In genomic region chr1:195617157-195617556, GRCh38 we compare ENCODE assay signal across 17 cellular contexts.
A peak's percentile ranks its signal among the peaks of the same experiment; 100 is the strongest.
DNase-seq lines count a peak whose midpoint lies in the region; ATAC-seq and TF ChIP-seq lines count a peak whose summit lies in the region.
"Had no signal": no experiment of that assay in that cellular context is flagged by ENCODE, and none has a peak within 500 bp of the region (broad histone marks: within the 10 kb centered on the region; RNA-seq: fewer than 3 reads in every experiment).

No MANE protein-coding gene starts in this region.

- peaks cover 4% of the 10 kb centered on the region; the same call in 1 of the 2 replicates for H3K4me1 ChIP-seq in GM23338 (ENCODE audit: insufficient read depth)
- H3K4me1 ChIP-seq in heart left ventricle: no peaks in the 10 kb centered on the region

- WGBS in heart left ventricle, 4 donors: 46 to 59% (median 54%) methylated on average over 2 of the region's 2 CpGs

- no peaks in the 10 kb centered on the region for H3K36me3 Mint-ChIP-seq in GM23338 (ENCODE audit: low read depth)
- H3K36me3 Mint-ChIP-seq: CD4-positive, alpha-beta memory T cell had no signal

- H3K27me3 Mint-ChIP-seq in GM23338 (ENCODE audit: insufficient read depth, low read depth, poor library complexity): no peaks in the 10 kb centered on the region
- H3K27me3 Mint-ChIP-seq: CD4-positive, alpha-beta memory T cell had no signal

- TF ChIP-seq CTCF in GM23338 (conservative IDR thresholded peaks at IDR 0.05; ENCODE audit: low read depth in 2 of 2): no peak
- no peak for TF ChIP-seq CTCF in heart left ventricle (IDR thresholded peaks at IDR 0.05)

- H4K20me1 ChIP-seq in GM23338 (replicated peaks; ENCODE audit: insufficient read depth): no peaks in the 10 kb centered on the region

- H3K27me3 ChIP-seq in GM23338 (ENCODE audit: insufficient read depth) (no peaks in the 10 kb centered on the region), heart left ventricle (no peaks in the 10 kb centered on the region)

- H3K4me1 Mint-ChIP-seq in GM23338: no peaks in the 10 kb centered on the region
- H3K4me1 Mint-ChIP-seq: CD4-positive, alpha-beta memory T cell had no signal

- no peak overlapping the region for H3K4me2 ChIP-seq in GM23338

- no peaks in the 10 kb centered on the region for H3K9me2 ChIP-seq in GM23338 (ENCODE audit: insufficient read depth)

- peaks cover 7% of the 10 kb centered on the region; the same call in 2 of the 3 replicates for H3K9me3 Mint-ChIP-seq in GM23338

- DNase-seq in GM23338 (ENCODE audit: low spot score) (peak; percentile 5), NCI-H69 (lab: John Stamatoyannopoulos, UW) (peak; percentile 36), astrocyte of the hippocampus (ENCODE audit: low read depth, low spot score) (peak; percentile 1), putamen (ENCODE audit: low spot score) (peak; percentile 6), MV-4-11 (lab: John Stamatoyannopoulos, UW) (no peak), SW 1271 (lab: John Stamatoyannopoulos, UW) (no peak), heart left ventricle (no peak), occipital lobe (lab: John Stamatoyannopoulos, UW) (no peak)
- DNase-seq: C1 segment of cervical spinal cord; Calu3; CD4-positive, alpha-beta memory T cell; COR-L47; DMS53; DMS79 treated with DMSO at 0.1 percent for 48 hours; GF-D8; H7; HCEC 1CT had no signal

- no peak overlapping the region for H3K4me3 ChIP-seq in GM23338
- H3K4me3 ChIP-seq in heart left ventricle: no peak overlapping the region

- intact Hi-C loops in heart left ventricle (cut with DNase I): no loop called here

- H2AFZ ChIP-seq in GM23338: no peak overlapping the region

- TF ChIP-seq POLR2A in heart left ventricle (IDR thresholded peaks at IDR 0.05): no peak

- no peaks in the 10 kb centered on the region for H3K36me3 ChIP-seq in GM23338 (ENCODE audit: insufficient read depth)
- H3K36me3 ChIP-seq in heart left ventricle: no peaks in the 10 kb centered on the region

- H3K9me3 ChIP-seq in heart left ventricle: peaks cover 0 to 18% (median 0%) of the 10 kb centered on the region in 12 donors

- no peak overlapping the region for H3K27ac Mint-ChIP-seq in GM23338
- H3K27ac Mint-ChIP-seq: CD4-positive, alpha-beta memory T cell had no signal

- H3K4me3 Mint-ChIP-seq in GM23338: no peak overlapping the region
- H3K4me3 Mint-ChIP-seq: CD4-positive, alpha-beta memory T cell had no signal

- ATAC-seq in GM23338: no peak
- no peak for ATAC-seq in heart left ventricle

- no peaks in the 10 kb centered on the region for H3F3A ChIP-seq in GM23338 (replicated peaks; ENCODE audit: low read depth)

- H3K79me2 ChIP-seq in GM23338 (replicated peaks; ENCODE audit: insufficient read depth): no peaks in the 10 kb centered on the region

- no peak overlapping the region for H3K27ac ChIP-seq in GM23338 (ENCODE audit: low read depth)
- no peak overlapping the region for H3K27ac ChIP-seq in heart left ventricle

TF ChIP-seq in GM23338, 12 proteins besides CTCF, POLR2A, EP300 and RAD21:
- no peak for TF ChIP-seq EZH2phosphoT487 (IDR thresholded peaks at IDR 0.05; ENCODE audit: unreplicated experiment)
- no peak for TF ChIP-seq POLR2AphosphoS5 (IDR thresholded peaks at IDR 0.05; ENCODE audit: low read depth)
- TF ChIP-seq ZNF114 (CRISPR knock-in tag; IDR thresholded peaks at IDR 0.05): no peak
- no peak for TF ChIP-seq EZH2 (IDR thresholded peaks at IDR 0.05; ENCODE audit: low read depth, unreplicated experiment)
- TF ChIP-seq, protein P1, sequence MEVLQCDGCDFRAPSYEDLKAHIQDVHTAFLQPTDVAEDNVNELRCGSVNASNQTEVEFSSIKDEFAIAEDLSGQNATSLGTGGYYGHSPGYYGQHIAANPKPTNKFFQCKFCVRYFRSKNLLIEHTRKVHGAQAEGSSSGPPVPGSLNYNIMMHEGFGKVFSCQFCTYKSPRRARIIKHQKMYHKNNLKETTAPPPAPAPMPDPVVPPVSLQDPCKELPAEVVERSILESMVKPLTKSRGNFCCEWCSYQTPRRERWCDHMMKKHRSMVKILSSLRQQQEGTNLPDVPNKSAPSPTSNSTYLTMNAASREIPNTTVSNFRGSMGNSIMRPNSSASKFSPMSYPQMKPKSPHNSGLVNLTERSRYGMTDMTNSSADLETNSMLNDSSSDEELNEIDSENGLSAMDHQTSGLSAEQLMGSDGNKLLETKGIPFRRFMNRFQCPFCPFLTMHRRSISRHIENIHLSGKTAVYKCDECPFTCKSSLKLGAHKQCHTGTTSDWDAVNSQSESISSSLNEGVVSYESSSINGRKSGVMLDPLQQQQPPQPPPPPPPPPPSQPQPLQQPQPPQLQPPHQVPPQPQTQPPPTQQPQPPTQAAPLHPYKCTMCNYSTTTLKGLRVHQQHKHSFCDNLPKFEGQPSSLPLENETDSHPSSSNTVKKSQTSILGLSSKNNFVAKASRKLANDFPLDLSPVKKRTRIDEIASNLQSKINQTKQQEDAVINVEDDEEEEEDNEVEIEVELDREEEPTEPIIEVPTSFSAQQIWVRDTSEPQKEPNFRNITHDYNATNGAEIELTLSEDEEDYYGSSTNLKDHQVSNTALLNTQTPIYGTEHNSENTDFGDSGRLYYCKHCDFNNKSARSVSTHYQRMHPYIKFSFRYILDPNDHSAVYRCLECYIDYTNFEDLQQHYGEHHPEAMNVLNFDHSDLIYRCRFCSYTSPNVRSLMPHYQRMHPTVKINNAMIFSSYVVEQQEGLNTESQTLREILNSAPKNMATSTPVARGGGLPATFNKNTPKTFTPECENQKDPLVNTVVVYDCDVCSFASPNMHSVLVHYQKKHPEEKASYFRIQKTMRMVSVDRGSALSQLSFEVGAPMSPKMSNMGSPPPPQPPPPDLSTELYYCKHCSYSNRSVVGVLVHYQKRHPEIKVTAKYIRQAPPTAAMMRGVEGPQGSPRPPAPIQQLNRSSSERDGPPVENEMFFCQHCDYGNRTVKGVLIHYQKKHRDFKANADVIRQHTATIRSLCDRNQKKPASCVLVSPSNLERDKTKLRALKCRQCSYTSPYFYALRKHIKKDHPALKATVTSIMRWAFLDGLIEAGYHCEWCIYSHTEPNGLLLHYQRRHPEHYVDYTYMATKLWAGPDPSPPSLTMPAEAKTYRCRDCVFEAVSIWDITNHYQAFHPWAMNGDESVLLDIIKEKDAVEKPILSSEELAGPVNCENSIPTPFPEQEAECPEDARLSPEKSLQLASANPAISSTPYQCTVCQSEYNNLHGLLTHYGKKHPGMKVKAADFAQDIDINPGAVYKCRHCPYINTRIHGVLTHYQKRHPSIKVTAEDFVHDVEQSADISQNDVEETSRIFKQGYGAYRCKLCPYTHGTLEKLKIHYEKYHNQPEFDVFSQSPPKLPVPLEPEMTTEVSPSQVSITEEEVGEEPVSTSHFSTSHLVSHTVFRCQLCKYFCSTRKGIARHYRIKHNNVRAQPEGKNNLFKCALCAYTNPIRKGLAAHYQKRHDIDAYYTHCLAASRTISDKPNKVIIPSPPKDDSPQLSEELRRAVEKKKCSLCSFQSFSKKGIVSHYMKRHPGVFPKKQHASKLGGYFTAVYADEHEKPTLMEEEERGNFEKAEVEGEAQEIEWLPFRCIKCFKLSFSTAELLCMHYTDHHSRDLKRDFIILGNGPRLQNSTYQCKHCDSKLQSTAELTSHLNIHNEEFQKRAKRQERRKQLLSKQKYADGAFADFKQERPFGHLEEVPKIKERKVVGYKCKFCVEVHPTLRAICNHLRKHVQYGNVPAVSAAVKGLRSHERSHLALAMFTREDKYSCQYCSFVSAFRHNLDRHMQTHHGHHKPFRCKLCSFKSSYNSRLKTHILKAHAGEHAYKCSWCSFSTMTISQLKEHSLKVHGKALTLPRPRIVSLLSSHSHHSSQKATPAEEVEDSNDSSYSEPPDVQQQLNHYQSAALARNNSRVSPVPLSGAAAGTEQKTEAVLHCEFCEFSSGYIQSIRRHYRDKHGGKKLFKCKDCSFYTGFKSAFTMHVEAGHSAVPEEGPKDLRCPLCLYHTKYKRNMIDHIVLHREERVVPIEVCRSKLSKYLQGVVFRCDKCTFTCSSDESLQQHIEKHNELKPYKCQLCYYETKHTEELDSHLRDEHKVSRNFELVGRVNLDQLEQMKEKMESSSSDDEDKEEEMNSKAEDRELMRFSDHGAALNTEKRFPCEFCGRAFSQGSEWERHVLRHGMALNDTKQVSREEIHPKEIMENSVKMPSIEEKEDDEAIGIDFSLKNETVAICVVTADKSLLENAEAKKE (CRISPR knock-in tag; IDR thresholded peaks at IDR 0.05): no peak
- no peak for TF ChIP-seq ZNF331 (CRISPR knock-in tag; IDR thresholded peaks at IDR 0.05; ENCODE audit: low read depth)
- no peak for TF ChIP-seq STAT1 (IDR thresholded peaks at IDR 0.05; ENCODE audit: unreplicated experiment)
- no peak for TF ChIP-seq REST (IDR thresholded peaks at IDR 0.05; ENCODE audit: unreplicated experiment)

Comparison
In these comparisons a context has a peak if more than half of its experiments do, and no peak if none do; other contexts are left out.
1. DNase-seq: peak in GM23338 (single experiment), NCI-H69 (single experiment), astrocyte of the hippocampus (single experiment) and putamen (single experiment); none in MV-4-11 (single experiment), SW 1271 (0 of 2), heart left ventricle (0 of 5) and occipital lobe (single experiment).